8 cellular contexts compared by ENCODE assay signal in genomic region chr17:63773272-63774140, GRCh38. TPM values are rescaled to one million over a fixed set of nuclear protein-coding genes. Genes with fewer than 3 reads are reported as not detected.
DNase-seq lines count a peak whose midpoint lies in the region; ATAC-seq and TF ChIP-seq lines count a peak whose summit lies in the region.

Gene CCDC47 (minus strand): TSS chr17:63773597. CDS start chr17:63766175, 7,422 bp downstream.

- TF ChIP-seq POLR2A in gastroesophageal sphincter (IDR thresholded peaks at IDR 0.05): peak; percentile 93 to 94

- H3K9ac ChIP-seq in SK-N-SH: peak within 1 kb of the TSS; percentile 86

- no peaks in the 10 kb centered on the region for H3K9me3 ChIP-seq in SK-N-SH
- H3K9me3 ChIP-seq in gastroesophageal sphincter: no peaks in the 10 kb centered on the region
- H3K9me3 ChIP-seq in neutrophil: no peaks in the 10 kb centered on the region

- CTCF ChIA-PET in SK-N-SH (lab: Yijun Ruan, JAX): interaction anchor here (0.7 to 3.7 kb wide), 22 partner anchors 9 to 357 kb away, joined by 3 to 26 read pairs (median 4); partner anchors contain the start of genes ERN1 and PSMC5

- peaks cover 16 to 27% of the 10 kb centered on the region in 2 experiments for H3K36me3 ChIP-seq in SK-N-SH (replicated peaks in 1 of 2; ENCODE audit: control insufficient read depth in 1 of 2, insufficient read depth in 2 of 2, low read length in 1 of 2)
- peaks cover 0 to 9% of the 10 kb centered on the region in 2 donors for H3K36me3 ChIP-seq in gastroesophageal sphincter
- H3K36me3 ChIP-seq in neutrophil: no peaks in the 10 kb centered on the region

- ATAC-seq in HG02571 (IDR thresholded peaks at IDR 0.05; ENCODE audit: unreplicated experiment) (peak; percentile 81), gastroesophageal sphincter (peak; percentile 96)

- TF ChIP-seq EP300 in SK-N-SH (IDR thresholded peaks at IDR 0.05; ENCODE audit: borderline replicate concordance in 1 of 2, low read depth in 1 of 2, low read length in 1 of 2) (peak in 1 of 2 experiments; percentile 40; a peak in 2 of 4 replicates), gastroesophageal sphincter (IDR thresholded peaks at IDR 0.05) (no peak)

- under 1% methylated on average over 67 of the region's 74 CpGs for WGBS in SK-N-SH (ENCODE audit: low lambda C conversion rate)
- 0% methylated on average over 7 to 30 of the region's 74 CpGs for WGBS in gastroesophageal sphincter (ENCODE audit: low coverage in 1 of 2), 2 donors

- H3K4me3 ChIP-seq in SK-N-SH (ENCODE audit: low read depth in 2 of 2, low read length in 1 of 2) (peak within 1 kb of the TSS; percentile 82 to 88), gastroesophageal sphincter (peak within 1 kb of the TSS; percentile 94 to 97), neutrophil (ENCODE audit: low read depth in 1 of 2, low read length in 1 of 2) (peak within 1 kb of the TSS; percentile 85 to 92)

- peak; percentile 99 for DNase-seq in GM04504 (ENCODE audit: low read depth)
- peak; percentile 98 for DNase-seq in NCI-H1048 (lab: John Stamatoyannopoulos, UW)
- peak; percentile 100 for DNase-seq in SK-N-SH
- DNase-seq in activated naive CD4-positive, alpha-beta T cell treated with anti-CD3 and anti-CD28 coated beads, Interleukin-2, amount 50 U/mL, for 16 hours: peak; percentile 98
- peak; percentile 86 to 99 (median 98) for DNase-seq in substantia nigra (lab: John Stamatoyannopoulos, UW)

- TF ChIP-seq RAD21 in SK-N-SH (IDR thresholded peaks at IDR 0.05; ENCODE audit: low read length): no peak

- H3K27ac ChIP-seq in SK-N-SH (ENCODE audit: low read depth in 2 of 2, low read length in 1 of 2) (peak within 1 kb of the TSS; percentile 100), gastroesophageal sphincter (peak within 1 kb of the TSS; percentile 90 to 99 (median 97)), neutrophil (peak within 1 kb of the TSS; percentile 95), substantia nigra (ENCODE audit: low read depth, low read length, poor library complexity, severe bottlenecking) (peak within 1 kb of the TSS; percentile 93)

- peaks cover 91% of the 10 kb centered on the region for H3K79me2 ChIP-seq in SK-N-SH (ENCODE audit: insufficient read depth)

- TF ChIP-seq CTCF in SK-N-SH (IDR thresholded peaks at IDR 0.05) (no peak), gastroesophageal sphincter (IDR thresholded peaks at IDR 0.05) (no peak), neutrophil (IDR thresholded peaks at IDR 0.05) (peak; percentile 13)

- no peaks in the 10 kb centered on the region for H3K27me3 ChIP-seq in SK-N-SH (ENCODE audit: insufficient read depth)
- H3K27me3 ChIP-seq in gastroesophageal sphincter: no peaks in the 10 kb centered on the region
- H3K27me3 ChIP-seq in neutrophil: no peaks in the 10 kb centered on the region

- peak within 1 kb of the TSS; percentile 89 for H3K4me2 ChIP-seq in SK-N-SH

- H2AFZ ChIP-seq in SK-N-SH (ENCODE audit: low read depth): peak within 1 kb of the TSS; percentile 57; the same call in 1 of the 2 replicates

- H3K9me2 ChIP-seq in SK-N-SH: no peaks in the 10 kb centered on the region

- peaks cover 63% of the 10 kb centered on the region for H4K20me1 ChIP-seq in SK-N-SH (ENCODE audit: insufficient read depth)

- peaks cover 12% of the 10 kb centered on the region for H3F3A ChIP-seq in SK-N-SH (replicated peaks; ENCODE audit: insufficient read depth)

- POLR2A ChIA-PET in SK-N-SH (lab: Yijun Ruan, JAX): interaction anchor here (0.6 to 2.0 kb wide), 28 partner anchors 9 to 348 kb away, joined by 3 to 15 read pairs (median 4); partner anchors contain the start of genes ACE, CYB561, LIMD2 and MAP3K3

- H3K4me1 ChIP-seq in SK-N-SH (ENCODE audit: control insufficient read depth in 1 of 2, insufficient read depth in 2 of 2, low read depth in 1 of 2, low read length in 1 of 2) (peaks cover 0 to 9% of the 10 kb centered on the region in 2 experiments; a peak in 2 of 4 replicates), gastroesophageal sphincter (peaks cover 0 to 79% (median 6%) of the 10 kb centered on the region in 3 donors), neutrophil (ENCODE audit: control insufficient read depth in 1 of 2, insufficient read depth in 1 of 2, low read depth in 1 of 2, low read length in 1 of 2) (peaks cover 47 to 49% of the 10 kb centered on the region in 2 experiments)

TF ChIP-seq in SK-N-SH, 30 proteins besides CTCF, POLR2A, EP300 and RAD21 (continues in another document):
- TF ChIP-seq SIN3A (IDR thresholded peaks at IDR 0.05; ENCODE audit: borderline replicate concordance, low read depth, low read length) (peak; percentile 71), USF2 (IDR thresholded peaks at IDR 0.05; ENCODE audit: borderline replicate concordance, low read depth, low read length) (peak; percentile 77), RFX5 (IDR thresholded peaks at IDR 0.05; ENCODE audit: low read length) (no peak; the same call in 1 of the 2 replicates), RXRA (IDR thresholded peaks at IDR 0.05; ENCODE audit: borderline replicate concordance, low read depth) (no peak), POLR2AphosphoS5 (IDR thresholded peaks at IDR 0.05; ENCODE audit: low read depth, low read length) (peak; percentile 85), YY1 (IDR thresholded peaks at IDR 0.05; ENCODE audit: low read depth) (peak; percentile 97), CHD2 (IDR thresholded peaks at IDR 0.05; ENCODE audit: low read length, partially characterized antibody) (peak; percentile 98), IRF3 (IDR thresholded peaks at IDR 0.05; ENCODE audit: low read depth, low read length) (no peak), TAF1 (IDR thresholded peaks at IDR 0.05; ENCODE audit: borderline replicate concordance, low read depth, low read length) (peak; percentile 89; the same call in 1 of the 2 replicates), SMC3 (IDR thresholded peaks at IDR 0.05; ENCODE audit: low read depth, low read length) (no peak), GATA2 (CRISPR knock-in tag; IDR thresholded peaks at IDR 0.05) (no peak), REST (IDR thresholded peaks at IDR 0.05; ENCODE audit: low read depth, low read length) (0 out of 2 replicates have a peak, but pooled peaks have one; percentile 22), RCOR1 (IDR thresholded peaks at IDR 0.05; ENCODE audit: low read length) (0 out of 2 replicates have a peak, but pooled peaks have one; percentile 9), MXI1 (IDR thresholded peaks at IDR 0.05; ENCODE audit: low read depth, low read length) (peak; percentile 98), ELF1 (IDR thresholded peaks at IDR 0.05) (peak; percentile 88), MAX (IDR thresholded peaks at IDR 0.05; ENCODE audit: low read depth) (peak; percentile 100), MEF2A (IDR thresholded peaks at IDR 0.05; ENCODE audit: borderline replicate concordance, low read depth) (no peak)

RNA-seq across cellular contexts. Expression of gene CCDC47, which starts in this region (rescaled TPM):
- 76.6 and 90.7 TPM in 2 replicates for polyA plus RNA-seq in SK-N-SH (2012; rRNA removed)
- 109 and 134 TPM in 2 replicates for polyA plus RNA-seq in SK-N-SH (2012; cell fraction: cytosol; rRNA removed)
- 48.9 and 56.0 TPM in 2 replicates for polyA plus RNA-seq in SK-N-SH (2012; cell fraction: nucleus; rRNA removed)
- total RNA-seq in gastroesophageal sphincter: 10 to 100 TPM; 53.1 to 62.0 (median 58.9) TPM

Comparison
In these comparisons a context has a peak if more than half of its experiments do, and no peak if none do; other contexts are left out.
1. Peak in every context shown above with its lines: DNase-seq, ATAC-seq, H3K4me3 ChIP-seq and H3K27ac ChIP-seq.